Comparison of ENCODE assay signal across 1 cellular context in genomic region chr5:131252824-131253171, GRCh38.
TF ChIP-seq lines count a peak whose summit lies in the region.

No MANE protein-coding gene starts in this region.

TF ChIP-seq in SK-N-SH, 30 proteins besides CTCF, POLR2A, EP300 and RAD21 (continued from another document):
- no peak for TF ChIP-seq TEAD4 (IDR thresholded peaks at IDR 0.05; ENCODE audit: borderline replicate concordance, insufficient read depth)
- no peak for TF ChIP-seq RXRA (IDR thresholded peaks at IDR 0.05; ENCODE audit: borderline replicate concordance, low read depth)
